In genomic region chr1:28886731-28887417, GRCh38 we compare ENCODE assay signal across 8 cellular contexts. TPM values are rescaled to one million over a fixed set of nuclear protein-coding genes. Genes with fewer than 3 reads are reported as not detected.
DNase-seq lines count a peak whose midpoint lies in the region; ATAC-seq, FAIRE-seq and TF ChIP-seq lines count a peak whose summit lies in the region.

No MANE protein-coding gene starts in this region.

- no peak for TF ChIP-seq RAD21 in HepG2 (CRISPR knock-in tag; IDR thresholded peaks at IDR 0.05)

- TF ChIP-seq CTCF in HepG2 (CRISPR knock-in tag; IDR thresholded peaks at IDR 0.05): no peak

- H3K36me3 ChIP-seq in HepG2 (replicated peaks in 1 of 2; ENCODE audit: control insufficient read depth in 1 of 2, insufficient read depth in 2 of 2, low read length in 2 of 2): 0 out of 5 replicates have a peak, but pooled peaks cover 0 to 3% of the 10 kb centered on the region in 2 experiments

- H3K27me3 ChIP-seq in HepG2 (ENCODE audit: control insufficient read depth in 1 of 2, insufficient read depth in 2 of 2, low read length in 2 of 2): no peaks in the 10 kb centered on the region; a peak in 1 of 5 replicates

- H3K4me3 ChIP-seq in HepG2 (replicated peaks in 1 of 3; ENCODE audit: insufficient read depth in 1 of 3, low read depth in 2 of 3, low read length in 3 of 3): peak overlapping the region; percentile 97 to 100 (median 98)

- H3K79me2 ChIP-seq in HepG2 (ENCODE audit: insufficient read depth, low read length): peaks cover 13% of the 10 kb centered on the region

- no peaks in the 10 kb centered on the region; the same call in 1 of the 2 replicates for H4K20me1 ChIP-seq in HepG2 (ENCODE audit: insufficient read depth, low read length)

- peaks cover 48% of the 10 kb centered on the region for H3K4me1 ChIP-seq in HepG2 (ENCODE audit: insufficient read depth, low read length)

- WGBS in HepG2 (ENCODE audit: low lambda C conversion rate): 2% methylated on average over 34 of the region's 43 CpGs

- POLR2A ChIA-PET in HepG2 (lab: Yijun Ruan, JAX): interaction anchor here (1.0 to 1.4 kb wide), 2 partner anchors 10 to 27 kb away, joined by 4 read pairs; partner anchors contain the start of gene EPB41

- H2AFZ ChIP-seq in HepG2 (ENCODE audit: low read length): no peak overlapping the region

- H3K4me2 ChIP-seq in HepG2 (ENCODE audit: low read depth, low read length): peak overlapping the region; percentile 83

- H3K9me3 Mint-ChIP-seq in dendritic cell treated with granulocyte-macrophage colony-stimulating factor and Interleukin-4, amounts not matched to agents 40 ng/mL and 50 ng/mL, for 4 days: no peaks in the 10 kb centered on the region

- CTCF ChIA-PET in HepG2 (lab: Yijun Ruan, JAX; ENCODE audit: low intra/inter-chr PET ratio, low total read pairs): no interaction called here

- ATAC-seq in HG03159 (IDR thresholded peaks at IDR 0.05; ENCODE audit: unreplicated experiment): peak; percentile 56
- ATAC-seq in HepG2: peak; percentile 84

- peak; percentile 39 to 49; a peak in 2 of 4 replicates for TF ChIP-seq POLR2A in HepG2 (IDR thresholded peaks at IDR 0.05; ENCODE audit: insufficient read depth in 1 of 2, low read depth in 2 of 2, low read length in 2 of 2)

- intact Hi-C loops in dendritic cell treated with granulocyte-macrophage colony-stimulating factor and Interleukin-4, amounts not matched to agents 40 ng/mL and 50 ng/mL, for 4 days (cut with micrococcal nuclease): loop anchor here (1.0 kb wide), 1 partner anchor 27 kb away; the partner anchor contains the start of gene EPB41
- intact Hi-C loops in HepG2 (cut with micrococcal nuclease; ENCODE audit: unreplicated experiment): loop anchor here (5.0 to 10.0 kb wide), 2 partner anchors 238 to 295 kb away; partner anchors contain the start of genes SRSF4 and TMEM200B

- BruUV-seq in HepG2 (replicated peaks; lab: Mats Ljungman, UMichigan): no TSS peak

- FAIRE-seq in HepG2 (lab: Jason Lieb, UNC): no peak

- in situ Hi-C loops in HepG2 (cut with HindIII; ENCODE audit: extremely low pct_ligation_motif_present, low pct_unique_long_range_greater_than_20kb): loop anchor here (10.0 kb wide), 2 partner anchors 98 to 238 kb away; partner anchors contain the start of gene TMEM200B

- peaks cover 4% of the 10 kb centered on the region for H3K27me3 Mint-ChIP-seq in dendritic cell treated with granulocyte-macrophage colony-stimulating factor and Interleukin-4, amounts not matched to agents 40 ng/mL and 50 ng/mL, for 4 days

- TF ChIP-seq EP300 in HepG2 (IDR thresholded peaks at IDR 0.05; ENCODE audit: low read depth in 2 of 2, low read length in 2 of 2) (no peak), HepG2 (CRISPR knock-in tag; IDR thresholded peaks at IDR 0.05; ENCODE audit: borderline replicate concordance) (no peak)

- peaks cover 10% of the 10 kb centered on the region for H3K36me3 Mint-ChIP-seq in dendritic cell treated with granulocyte-macrophage colony-stimulating factor and Interleukin-4, amounts not matched to agents 40 ng/mL and 50 ng/mL, for 4 days (ENCODE audit: low read depth)

- peak overlapping the region; percentile 87 for H3K9ac ChIP-seq in HepG2 (ENCODE audit: insufficient read depth, low read depth, low read length)

- DNase-seq in SIG-M5 treated with dmso at 0.1 percent for 504 hours (lab: John Stamatoyannopoulos, UW; ENCODE audit: unreplicated experiment): peak; percentile 73
- DNase-seq in SIG-M5 (lab: John Stamatoyannopoulos, UW): no peak
- peak; percentile 78 to 94 for DNase-seq in NCI-H526 (lab: John Stamatoyannopoulos, UW)
- peak; percentile 85 to 90 for DNase-seq in activated CD4-positive, alpha-beta T cell treated with anti-CD3 and anti-CD28 coated beads, Interleukin-2, amount 50 U/mL, for 24 hours (ENCODE audit: low read depth in 1 of 2, low spot score in 1 of 2)
- peak; percentile 80 for DNase-seq in HepG2 (ENCODE audit: low spot score)
- DNase-seq in stimulated activated CD4-positive, alpha-beta T cell treated with anti-CD3 and anti-CD28 coated beads, Interleukin-4, amount 100 ng/mL, for 1 hour: peak; percentile 92

- H3K9me3 ChIP-seq in HepG2 (ENCODE audit: low read length): no peaks in the 10 kb centered on the region

- peak overlapping the region; percentile 87 for H3K27ac Mint-ChIP-seq in dendritic cell treated with granulocyte-macrophage colony-stimulating factor and Interleukin-4, amounts not matched to agents 40 ng/mL and 50 ng/mL, for 4 days

- peak overlapping the region; percentile 90 for H3K4me3 Mint-ChIP-seq in dendritic cell treated with granulocyte-macrophage colony-stimulating factor and Interleukin-4, amounts not matched to agents 40 ng/mL and 50 ng/mL, for 4 days

- H3K27ac ChIP-seq in HepG2 (ENCODE audit: extremely low read length, insufficient read depth, low read length): peak overlapping the region; percentile 66

- peaks cover 68% of the 10 kb centered on the region for H3K4me1 Mint-ChIP-seq in dendritic cell treated with granulocyte-macrophage colony-stimulating factor and Interleukin-4, amounts not matched to agents 40 ng/mL and 50 ng/mL, for 4 days (ENCODE audit: low read depth)

TF ChIP-seq in HepG2, 621 proteins besides CTCF, POLR2A, EP300 and RAD21 (continues in another document):
- peak; percentile 15 for TF ChIP-seq HNRNPK (IDR thresholded peaks at IDR 0.05; ENCODE audit: low read depth, low read length, poor library complexity, severe bottlenecking)
- no peak for TF ChIP-seq NFIB (CRISPR knock-in tag; IDR thresholded peaks at IDR 0.05; ENCODE audit: borderline replicate concordance)
- no peak for TF ChIP-seq ARHGAP35 (CRISPR knock-in tag; IDR thresholded peaks at IDR 0.05; ENCODE audit: borderline replicate concordance)
- peak; percentile 61; the same call in 1 of the 2 replicates for TF ChIP-seq ATF2 (CRISPR knock-in tag; IDR thresholded peaks at IDR 0.05)
- TF ChIP-seq ZNF264 (CRISPR knock-in tag; IDR thresholded peaks at IDR 0.05): no peak
- TF ChIP-seq ZNF512B (CRISPR knock-in tag; IDR thresholded peaks at IDR 0.05; ENCODE audit: borderline replicate concordance): no peak
- TF ChIP-seq KLF11 (CRISPR knock-in tag; IDR thresholded peaks at IDR 0.05): 0 out of 2 replicates have a peak, but pooled peaks have one; percentile 70
- no peak; the same call in 1 of the 2 replicates for TF ChIP-seq KDM5B (CRISPR knock-in tag; IDR thresholded peaks at IDR 0.05; ENCODE audit: borderline replicate concordance)
- no peak for TF ChIP-seq NCOA5 (CRISPR knock-in tag; IDR thresholded peaks at IDR 0.05)
- TF ChIP-seq NCOA1 (CRISPR knock-in tag; IDR thresholded peaks at IDR 0.05): no peak

RNA-seq across cellular contexts. Expression of gene EPB41, which starts 27.5 kb away (rescaled TPM):
- 34.5 and 51.4 TPM in 2 replicates for total RNA-seq in HepG2 (2016; rRNA removed; fragmentation: Illumina TruSeq; extraction: Trizol)
- total RNA-seq in HepG2 (2016; cell fraction: cytosol; rRNA removed; fragmentation: Illumina TruSeq; extraction: Trizol; ENCODE audit: low read depth): 9.0 and 9.5 TPM in 2 replicates
- total RNA-seq in HepG2 (2016; cell fraction: insoluble cytoplasmic fraction; rRNA removed; fragmentation: Illumina TruSeq; extraction: Trizol): 34.2 and 48.2 TPM in 2 replicates
- total RNA-seq in HepG2 (2016; cell fraction: membrane; rRNA removed; fragmentation: Illumina TruSeq; extraction: Trizol): 15.6 and 16.3 TPM in 2 replicates
- total RNA-seq in HepG2 (2016; cell fraction: nucleus; rRNA removed; fragmentation: Illumina TruSeq; extraction: Trizol): 27.9 and 32.7 TPM in 2 replicates
- 38.5 and 46.7 TPM in 2 replicates for polyA plus RNA-seq in HepG2 (2011; rRNA removed)
- polyA plus RNA-seq in HepG2 (2011; cell fraction: cytosol; rRNA removed): 23.2 and 32.0 TPM in 2 replicates
- 25.8 and 30.0 TPM in 2 replicates for polyA plus RNA-seq in HepG2 (2011; cell fraction: nucleus; rRNA removed)
- 22.0 and 22.4 TPM in 2 replicates for polyA plus RNA-seq in HepG2 (2012)
- 0.94 and 1.2 TPM in 2 replicates for polyA plus RNA-seq in HepG2 (2016; cell fraction: cytosol; fragmentation: Illumina TruSeq; extraction: Trizol; ENCODE audit: low read depth)
- polyA plus RNA-seq in HepG2 (2016; cell fraction: insoluble cytoplasmic fraction; fragmentation: Illumina TruSeq; extraction: Trizol; ENCODE audit: low read depth): 30.5 and 31.1 TPM in 2 replicates
- 4.9 and 5.6 TPM in 2 replicates for polyA plus RNA-seq in HepG2 (2016; cell fraction: membrane; fragmentation: Illumina TruSeq; extraction: Trizol; ENCODE audit: low read depth)
- polyA plus RNA-seq in HepG2 (2016; cell fraction: nucleus; fragmentation: Illumina TruSeq; extraction: Trizol; ENCODE audit: insufficient read depth, low read depth): 29.4 and 29.5 TPM in 2 replicates
- 24.7 and 34.0 TPM in 2 replicates for polyA minus RNA-seq in HepG2 (2011; rRNA and poly(A)+ RNA removed; ENCODE audit: low replicate concordance)
- 34.3 and 35.4 TPM in 2 replicates for polyA minus RNA-seq in HepG2 (2011; cell fraction: cytosol; rRNA and poly(A)+ RNA removed)
- polyA minus RNA-seq in HepG2 (2011; cell fraction: nucleus; rRNA and poly(A)+ RNA removed): 56.5 and 61.2 TPM in 2 replicates
